25 cellular contexts compared by ENCODE assay signal in genomic region chr19:11995174-11995573, GRCh38. TPM values are rescaled to one million over a fixed set of nuclear protein-coding genes. Genes with fewer than 3 reads are reported as not detected.
DNase-seq lines count a peak whose midpoint lies in the region; ATAC-seq and TF ChIP-seq lines count a peak whose summit lies in the region.
"Had no signal": no experiment of that assay in that cellular context is flagged by ENCODE, and none has a peak within 500 bp of the region (broad histone marks: within the 10 kb centered on the region; RNA-seq: fewer than 3 reads in every experiment).

No MANE protein-coding gene starts in this region.

- H2BK5ac ChIP-seq in mesendoderm (ENCODE audit: low read length): no peak overlapping the region

- no peak overlapping the region for H3K4ac ChIP-seq in mesendoderm (ENCODE audit: low read depth, low read length)

- H3K23ac ChIP-seq in mesendoderm (ENCODE audit: low read length): no peak overlapping the region

- no peak for ATAC-seq in activated CD8-positive, alpha-beta memory T cell treated with anti-CD3 and anti-CD28 coated beads, Interleukin-2, amount 10 ng/mL, durations not matched to agents 7 days and 5 days
- ATAC-seq: effector memory CD8-positive, alpha-beta T cell; right lobe of liver had no signal

- H2BK120ac ChIP-seq in mesendoderm (ENCODE audit: low read depth, low read length): no peak overlapping the region

- CTCF ChIA-PET in activated CD8-positive, alpha-beta memory T cell treated with anti-CD3 and anti-CD28 coated beads, Interleukin-2, amount 10 ng/mL, durations not matched to agents 7 days and 5 days (lab: Charles Lee): no interaction called here

- H3K4me2 ChIP-seq in mesendoderm (ENCODE audit: low read length): no peak overlapping the region

- H3K36me3 Mint-ChIP-seq in chondrocyte (ENCODE audit: low read depth): no peaks in the 10 kb centered on the region
- H3K36me3 Mint-ChIP-seq in activated CD8-positive, alpha-beta memory T cell treated with anti-CD3 and anti-CD28 coated beads, Interleukin-2, amount 10 ng/mL, durations not matched to agents 7 days and 5 days: peaks cover 57% of the 10 kb centered on the region
- peaks cover 16% of the 10 kb centered on the region for H3K36me3 Mint-ChIP-seq in osteocyte (ENCODE audit: unreplicated experiment)

- H3K9me3 Mint-ChIP-seq in chondrocyte (ENCODE audit: low read depth) (no peaks in the 10 kb centered on the region), osteocyte (ENCODE audit: unreplicated experiment) (peaks cover 12% of the 10 kb centered on the region)
- H3K9me3 Mint-ChIP-seq in activated CD8-positive, alpha-beta memory T cell treated with anti-CD3 and anti-CD28 coated beads, Interleukin-2, amount 10 ng/mL, durations not matched to agents 7 days and 5 days (ENCODE audit: low read depth): peaks cover 7% of the 10 kb centered on the region
- H3K9me3 Mint-ChIP-seq: central memory CD8-positive, alpha-beta T cell; effector memory CD8-positive, alpha-beta T cell had no signal

- H3K27me3 ChIP-seq in MG63 (no peaks in the 10 kb centered on the region), mesendoderm (ENCODE audit: insufficient read depth, low read length, poor library complexity) (no peaks in the 10 kb centered on the region)
- H3K27me3 ChIP-seq: ovary, right lobe of liver, transverse colon had no signal

- DNase-seq in Daoy (ENCODE audit: low read depth): peak; percentile 66
- peak; percentile 8 for DNase-seq in MG63
- DNase-seq in chondrocyte (ENCODE audit: low spot score): no peak
- peak; percentile 79 for DNase-seq in mesendoderm
- no peak for DNase-seq in activated CD8-positive, alpha-beta memory T cell treated with anti-CD3 and anti-CD28 coated beads, Interleukin-2, amount 10 ng/mL, durations not matched to agents 7 days and 5 days
- no peak for DNase-seq in osteocyte (ENCODE audit: extremely low spot score, unreplicated experiment)
- DNase-seq in NCI-H1105 (lab: John Stamatoyannopoulos, UW): no peak
- no peak for DNase-seq in NCI-H2029 (lab: John Stamatoyannopoulos, UW)
- DNase-seq: activated CD4-positive, alpha-beta T cell treated with anti-CD3 and anti-CD28 coated beads, Interleukin-2, amount 10 ng/mL, durations not matched to agents 7 days and 5 days; activated CD8-positive, alpha-beta memory T cell treated with anti-CD3 and anti-CD28 coated beads, Interleukin-2, amount 50 U/mL, for 48 hours; activated effector memory CD4-positive, alpha-beta T cell treated with anti-CD3 and anti-CD28 coated beads, Interleukin-2, amount 50 U/mL, for 16 hours; amniotic stem cell; effector memory CD8-positive, alpha-beta T cell; GF-D8; kidney; NCI-H2029 treated with DMSO at 0.1 percent for 48 hours; NCI-H510A; ovary; right lobe of liver; stimulated activated naive CD4-positive, alpha-beta T cell treated with Interleukin-2 at 50 U/mL for 16 hours; SW 1271; transverse colon had no signal

- peaks cover 18% of the 10 kb centered on the region for H3K79me2 ChIP-seq in mesendoderm (ENCODE audit: control insufficient read depth, insufficient read depth, low read length)

- H3K27ac Mint-ChIP-seq in chondrocyte (ENCODE audit: unreplicated experiment): peak overlapping the region; percentile 65
- H3K27ac Mint-ChIP-seq in activated CD8-positive, alpha-beta memory T cell treated with anti-CD3 and anti-CD28 coated beads, Interleukin-2, amount 10 ng/mL, durations not matched to agents 7 days and 5 days: no peak overlapping the region
- H3K27ac Mint-ChIP-seq in osteocyte (ENCODE audit: unreplicated experiment): no peak overlapping the region
- H3K27ac Mint-ChIP-seq: activated CD4-positive, alpha-beta T cell treated with anti-CD3 and anti-CD28 coated beads, Interleukin-2, amount 10 ng/mL, durations not matched to agents 7 days and 5 days; B cell; effector memory CD8-positive, alpha-beta T cell had no signal

- no peak overlapping the region for H2BK15ac ChIP-seq in mesendoderm (replicated peaks; ENCODE audit: low read depth)

- no peak overlapping the region for H3K4me3 ChIP-seq in MG63
- no peak overlapping the region for H3K4me3 ChIP-seq in mesendoderm (ENCODE audit: low read length)
- H3K4me3 ChIP-seq: lung, ovary, right lobe of liver, transverse colon had no signal

- H3K27ac ChIP-seq in mesendoderm (ENCODE audit: low read depth, low read length): no peak overlapping the region
- H3K27ac ChIP-seq: ovary, right lobe of liver, transverse colon had no signal

- H3K36me3 ChIP-seq in MG63 (peaks cover 43% of the 10 kb centered on the region), mesendoderm (ENCODE audit: control insufficient read depth, insufficient read depth, low read length) (no peaks in the 10 kb centered on the region)
- H3K36me3 ChIP-seq: ovary, right lobe of liver, transverse colon had no signal

- no peak overlapping the region for H2AK5ac ChIP-seq in mesendoderm (ENCODE audit: low read length)

- H3K4me1 ChIP-seq in mesendoderm (ENCODE audit: control insufficient read depth, low read depth, low read length): peaks cover 3% of the 10 kb centered on the region
- H3K4me1 ChIP-seq: right lobe of liver had no signal

- H3K56ac ChIP-seq in mesendoderm (ENCODE audit: low read length): peak overlapping the region; percentile 2

- H3K4me1 Mint-ChIP-seq in chondrocyte (ENCODE audit: low read depth): peaks cover 21% of the 10 kb centered on the region
- H3K4me1 Mint-ChIP-seq in activated CD8-positive, alpha-beta memory T cell treated with anti-CD3 and anti-CD28 coated beads, Interleukin-2, amount 10 ng/mL, durations not matched to agents 7 days and 5 days: peaks cover 19% of the 10 kb centered on the region
- H3K4me1 Mint-ChIP-seq in osteocyte (ENCODE audit: unreplicated experiment): peaks cover 8% of the 10 kb centered on the region

- H3K4me3 Mint-ChIP-seq in chondrocyte (ENCODE audit: unreplicated experiment): no peak overlapping the region
- H3K4me3 Mint-ChIP-seq in activated CD8-positive, alpha-beta memory T cell treated with anti-CD3 and anti-CD28 coated beads, Interleukin-2, amount 10 ng/mL, durations not matched to agents 7 days and 5 days: no peak overlapping the region
- H3K4me3 Mint-ChIP-seq in osteocyte (ENCODE audit: unreplicated experiment): no peak overlapping the region
- H3K4me3 Mint-ChIP-seq: activated CD4-positive, alpha-beta T cell treated with anti-CD3 and anti-CD28 coated beads, Interleukin-2, amount 10 ng/mL, durations not matched to agents 7 days and 5 days; B cell; central memory CD8-positive, alpha-beta T cell; effector memory CD8-positive, alpha-beta T cell had no signal

- no peak overlapping the region for H3K9ac ChIP-seq in mesendoderm (ENCODE audit: low read length)

- H3K27me3 Mint-ChIP-seq in chondrocyte (ENCODE audit: low read depth) (no peaks in the 10 kb centered on the region), osteocyte (ENCODE audit: unreplicated experiment) (no peaks in the 10 kb centered on the region)
- H3K27me3 Mint-ChIP-seq in activated CD8-positive, alpha-beta memory T cell treated with anti-CD3 and anti-CD28 coated beads, Interleukin-2, amount 10 ng/mL, durations not matched to agents 7 days and 5 days: no peaks in the 10 kb centered on the region
- H3K27me3 Mint-ChIP-seq: activated CD4-positive, alpha-beta T cell treated with anti-CD3 and anti-CD28 coated beads, Interleukin-2, amount 10 ng/mL, durations not matched to agents 7 days and 5 days; B cell; central memory CD8-positive, alpha-beta T cell; effector memory CD8-positive, alpha-beta T cell had no signal

- no peak overlapping the region for H3K18ac ChIP-seq in mesendoderm (ENCODE audit: low read length)

- H4K5ac ChIP-seq in mesendoderm (ENCODE audit: low read length): no peak overlapping the region

- TF ChIP-seq CTCF in chondrocyte (IDR thresholded peaks at IDR 0.05) (no peak), osteocyte (IDR thresholded peaks at IDR 0.05) (no peak)

- no peak overlapping the region for H4K8ac ChIP-seq in mesendoderm (ENCODE audit: low read depth, low read length)

- H3K9me3 ChIP-seq in MG63: peaks cover 38% of the 10 kb centered on the region
- H3K9me3 ChIP-seq: ovary, right lobe of liver, transverse colon had no signal

- no CpG with 5 or more reads among the region's 1 CpG for whole genome bisulfite sequencing in mesendoderm (ENCODE audit: extremely low coverage, insufficient coverage, low lambda C conversion rate)

- peaks cover 7% of the 10 kb centered on the region for H3K79me1 ChIP-seq in mesendoderm (ENCODE audit: low read length)

RNA-seq across cellular contexts. Expression of gene ZNF763, which starts 30.3 kb away (rescaled TPM):
- total RNA-seq in Daoy (2014; rRNA removed; shearing (Covaris generic)): not detected in 2 replicates
- total RNA-seq in MG63 (2014; rRNA removed; shearing (Covaris generic); ENCODE audit: low replicate concordance): 0.22 and 0.40 TPM in 2 replicates
- total RNA-seq in chondrocyte (1.1 to 3.5 TPM (median 2.7 TPM) in 3 replicates), osteocyte (2.1 and 4.3 TPM in 2 replicates)
- polyA plus RNA-seq in mesendoderm (2013, experiment 1 of 2): 0.52 TPM
- polyA plus RNA-seq in mesendoderm (2013, experiment 2 of 2): 0.59 TPM
- total RNA-seq in activated CD8-positive, alpha-beta memory T cell treated with anti-CD3 and anti-CD28 coated beads, Interleukin-2, amount 10 ng/mL, durations not matched to agents 7 days and 5 days: under 1 TPM; 0.85 to 0.98 TPM

RNA-seq across cellular contexts. Expression of gene ZNF433, which starts 40.3 kb away (rescaled TPM):
- total RNA-seq in Daoy (2014; rRNA removed; shearing (Covaris generic)): 3.3 and 9.7 TPM in 2 replicates
- 15.7 and 16.1 TPM in 2 replicates for total RNA-seq in MG63 (2014; rRNA removed; shearing (Covaris generic); ENCODE audit: low replicate concordance)
- total RNA-seq in chondrocyte: 4.1 to 6.8 TPM (median 6.0 TPM) in 3 replicates
- 1.1 TPM for polyA plus RNA-seq in mesendoderm (2013, experiment 1 of 2)
- 0.59 TPM for polyA plus RNA-seq in mesendoderm (2013, experiment 2 of 2)
- under 1 TPM; 0.20 to 0.82 TPM for total RNA-seq in activated CD8-positive, alpha-beta memory T cell treated with anti-CD3 and anti-CD28 coated beads, Interleukin-2, amount 10 ng/mL, durations not matched to agents 7 days and 5 days
- total RNA-seq in osteocyte: 4.5 and 7.5 TPM in 2 replicates

RNA-seq across cellular contexts. Expression of gene ZNF878, which starts 57.6 kb away (rescaled TPM):
- total RNA-seq in Daoy (2014; rRNA removed; shearing (Covaris generic)): 0.57 TPM in 1 of 2 replicates, not detected in the other
- total RNA-seq in MG63 (2014; rRNA removed; shearing (Covaris generic); ENCODE audit: low replicate concordance): 0.13 and 1.1 TPM in 2 replicates
- total RNA-seq in chondrocyte: 0.26 to 0.32 TPM (median 0.31 TPM) in 3 replicates
- 1.2 TPM for polyA plus RNA-seq in mesendoderm (2013, experiment 1 of 2)
- polyA plus RNA-seq in mesendoderm (2013, experiment 2 of 2): 1.5 TPM
- total RNA-seq in activated CD8-positive, alpha-beta memory T cell treated with anti-CD3 and anti-CD28 coated beads, Interleukin-2, amount 10 ng/mL, durations not matched to agents 7 days and 5 days: under 1 TPM; 0.67 to 0.94 TPM
- total RNA-seq in osteocyte: 0.38 TPM in 1 of 2 replicates, not detected in the other
- total RNA-seq: B cell had no signal

Comparison
In these comparisons a context has a peak if more than half of its experiments do, and no peak if none do; other contexts are left out.
1. DNase-seq: peak in Daoy (single experiment), MG63 (single experiment) and mesendoderm (single experiment); none in chondrocyte (single experiment), activated CD8-positive, alpha-beta memory T cell treated with anti-CD3 and anti-CD28 coated beads, Interleukin-2, amount 10 ng/mL, durations not matched to agents 7 days and 5 days (single experiment), osteocyte (single experiment), NCI-H1105 (single experiment) and NCI-H2029 (single experiment).